In genomic region chr17:50290074-50290702, GRCh38 we compare ENCODE assay signal across 1 cellular context.
A peak's percentile ranks its signal among the peaks of the same experiment; 100 is the strongest.
TF ChIP-seq lines count a peak whose summit lies in the region.

No MANE protein-coding gene starts in this region.

TF ChIP-seq in HEK293, 187 proteins besides CTCF, POLR2A, EP300 and RAD21 (continued from another document):
- peak; percentile 38; the same call in 1 of the 2 replicates for TF ChIP-seq ZNF518A (tag by site-specific recombination; conservative IDR thresholded peaks at IDR 0.05; ENCODE audit: low read depth)
- TF ChIP-seq ZIC2 (tag by site-specific recombination; IDR thresholded peaks at IDR 0.05) = 0 out of 2 replicates have a peak, but pooled peaks have one; percentile 8
- TF ChIP-seq ZNF48 (tag by site-specific recombination; IDR thresholded peaks at IDR 0.05) = no peak
- TF ChIP-seq ZNF26 (tag by site-specific recombination; IDR thresholded peaks at IDR 0.05) = no peak
- TF ChIP-seq ZNF335 (tag by site-specific recombination; conservative IDR thresholded peaks at IDR 0.05) = peak; percentile 78
